In genomic region chr12:101875112-101875961, GRCh38 we compare ENCODE assay signal across 10 cellular contexts. TPM values are rescaled to one million over a fixed set of nuclear protein-coding genes. Genes with fewer than 3 reads are reported as not detected.
DNase-seq lines count a peak whose midpoint lies in the region; ATAC-seq and TF ChIP-seq lines count a peak whose summit lies in the region.
"Had no signal": no experiment of that assay in that cellular context is flagged by ENCODE, and none has a peak within 500 bp of the region (broad histone marks: within the 10 kb centered on the region; RNA-seq: fewer than 3 reads in every experiment).

No MANE protein-coding gene starts in this region.

- peak overlapping the region; percentile 95 for H3K27ac ChIP-seq in psoas muscle

- no peak for TF ChIP-seq CTCF in CD14-positive monocyte (IDR thresholded peaks at IDR 0.05)
- TF ChIP-seq CTCF in psoas muscle (IDR thresholded peaks at IDR 0.05), result no peak

- H3K36me3 Mint-ChIP-seq in CD14-positive monocyte, result peaks cover 0 to 3% of the 10 kb centered on the region in 2 donors

- intact Hi-C loops in CD14-positive monocyte (cut with micrococcal nuclease), result loop anchor here in 1 of 2 donors (5.0 kb wide), 1 partner anchor 33 kb away; no protein-coding TSS in a partner anchor
- intact Hi-C loops in psoas muscle (cut with DNase I), result no loop called here

- no peak for ATAC-seq in psoas muscle

- peak overlapping the region; percentile 73 to 95 (median 90) for H3K27ac Mint-ChIP-seq in CD14-positive monocyte

- peaks cover 0 to 3% (median 0%) of the 10 kb centered on the region in 3 donors for H3K27me3 Mint-ChIP-seq in CD14-positive monocyte (ENCODE audit: low read depth in 3 of 3)

- no peak for DNase-seq in CD14-positive monocyte (ENCODE audit: low spot score)
- peak; percentile 44 for DNase-seq in NCI-H226
- peak; percentile 49 for DNase-seq in fibroblast of peridontal ligament (ENCODE audit: extremely low read depth)
- no peak for DNase-seq in psoas muscle
- no peak for DNase-seq in NCI-H2081 treated with DMSO at 0.1 percent for 48 hours (lab: John Stamatoyannopoulos, UW)
- DNase-seq in NCI-H2081 (lab: John Stamatoyannopoulos, UW), result no peak
- no peak for DNase-seq in NCI-H1417 treated with DMSO at 0.1 percent for 48 hours (lab: John Stamatoyannopoulos, UW)
- DNase-seq in D341Med (ENCODE audit: low spot score), result no peak
- DNase-seq: midbrain, NCI-H2171 had no signal

- H3K4me1 ChIP-seq in psoas muscle, result no peaks in the 10 kb centered on the region

- H3K36me3 ChIP-seq in psoas muscle (ENCODE audit: insufficient read depth in 1 of 2, low read depth in 1 of 2), result no peaks in the 10 kb centered on the region

- no peaks in the 10 kb centered on the region for H3K9me3 ChIP-seq in psoas muscle

- H3K4me1 Mint-ChIP-seq in CD14-positive monocyte, result peaks cover 52% of the 10 kb centered on the region

- H3K4me3 ChIP-seq in psoas muscle, result no peak overlapping the region

- 82 to 87% (median 83%) methylated on average over 11 of the region's 11 CpGs for WGBS in psoas muscle, 3 donors

- H3K27me3 ChIP-seq in psoas muscle (ENCODE audit: insufficient read depth in 3 of 3, low read length in 2 of 3), result no peaks in the 10 kb centered on the region

- H3K4me3 Mint-ChIP-seq in CD14-positive monocyte, result no peak overlapping the region

- H3K9me3 Mint-ChIP-seq in CD14-positive monocyte, result peaks cover 0 to 2% (median 0%) of the 10 kb centered on the region in 7 donors

RNA-seq across cellular contexts. Expression of gene DRAM1, which starts 2.0 kb away (rescaled TPM):
- polyA plus RNA-seq in CD14-positive monocyte (10 to 100 TPM; 43.0 to 49.7 TPM), psoas muscle (1 to 10 TPM; 3.8 to 6.2 (median 4.1) TPM)
- 1 to 10 TPM; 2.8 to 6.8 (median 4.6) TPM for total RNA-seq in psoas muscle

RNA-seq across cellular contexts. Expression of gene GNPTAB, which starts 44.6 kb away (rescaled TPM):
- polyA plus RNA-seq in CD14-positive monocyte, result 10 to 100 TPM; 24.1 to 29.1 TPM
- 10 to 100 TPM; 14.3 to 36.1 (median 19.9) TPM for total RNA-seq in psoas muscle
- 10 to 100 TPM; 10.3 to 17.5 (median 11.5) TPM for polyA plus RNA-seq in psoas muscle

Comparison
In these comparisons a context has a peak if more than half of its experiments do, and no peak if none do; other contexts are left out.
1. DNase-seq: peak in NCI-H226 (single experiment) and fibroblast of peridontal ligament (single experiment); none in CD14-positive monocyte (single experiment), psoas muscle (0 of 2), NCI-H2081 treated with DMSO at 0.1 percent for 48 hours (single experiment), NCI-H2081 (0 of 2), NCI-H1417 treated with DMSO at 0.1 percent for 48 hours (single experiment) and D341Med (single experiment).
2. RNA of gene DRAM1, which starts 2.0 kb away (polyA plus RNA-seq): 43.0 to 49.7 TPM in CD14-positive monocyte; 3.8 to 6.2 TPM in psoas muscle; every median in the first group is over 4 times any median in the second.